26 cellular contexts compared by ENCODE assay signal in genomic region chr4:108152980-108153379, GRCh38. TPM values are rescaled to one million over a fixed set of nuclear protein-coding genes. Genes with fewer than 3 reads are reported as not detected.
DNase-seq lines count a peak whose midpoint lies in the region; ATAC-seq, FAIRE-seq and TF ChIP-seq lines count a peak whose summit lies in the region.
"Had no signal": no experiment of that assay in that cellular context is flagged by ENCODE, and none has a peak within 500 bp of the region (broad histone marks: within the 10 kb centered on the region; RNA-seq: fewer than 3 reads in every experiment).

No MANE protein-coding gene starts in this region.

- no peaks in the 10 kb centered on the region for H3K36me3 ChIP-seq in HepG2 (replicated peaks in 1 of 2; ENCODE audit: control insufficient read depth in 1 of 2, insufficient read depth in 2 of 2, low read length in 2 of 2)
- H3K36me3 ChIP-seq: colonic mucosa, heart right ventricle, Peyer's patch, prostate gland, sigmoid colon, tibial artery had no signal

- H3K4me1 Mint-ChIP-seq in activated naive CD4-positive, alpha-beta T cell treated with anti-CD3 and anti-CD28 coated beads, Interleukin-2, amount 50 U/mL, for 24 hours = peaks cover 79% of the 10 kb centered on the region
- H3K4me1 Mint-ChIP-seq in activated T-helper 2 cell treated with anti-CD3 and anti-CD28 coated beads, Interferon-gamma antibody, Interleukin-2, Interleukin-4, amounts not matched to agents 10 μg/mL and 5 μg/mL and 100 μg/mL, durations not matched to agents 14 hours and 24 hours and 36 hours (ENCODE audit: low read depth) = peaks cover 61% of the 10 kb centered on the region
- H3K4me1 Mint-ChIP-seq: memory B cell had no signal

- no peak overlapping the region for H3K4me2 ChIP-seq in HepG2 (ENCODE audit: low read depth, low read length)

- no peak overlapping the region for H3K9ac ChIP-seq in HepG2 (ENCODE audit: insufficient read depth, low read depth, low read length)

- no peaks in the 10 kb centered on the region for H3K79me2 ChIP-seq in HepG2 (ENCODE audit: insufficient read depth, low read length)

- H3K27ac ChIP-seq in HepG2 (ENCODE audit: extremely low read length, insufficient read depth, low read length) = no peak overlapping the region
- H3K27ac ChIP-seq: colonic mucosa, heart right ventricle, Peyer's patch, prostate gland, sigmoid colon, tibial artery had no signal

- no peak for TF ChIP-seq RAD21 in HepG2 (CRISPR knock-in tag; IDR thresholded peaks at IDR 0.05)

- WGBS in HepG2 (ENCODE audit: low lambda C conversion rate) = 0% methylated on average over 1 of the region's 1 CpG

- peak overlapping the region; percentile 99 for H3K27ac Mint-ChIP-seq in activated naive CD4-positive, alpha-beta T cell treated with anti-CD3 and anti-CD28 coated beads, Interleukin-2, amount 50 U/mL, for 24 hours
- peak overlapping the region; percentile 24 for H3K27ac Mint-ChIP-seq in activated T-helper 2 cell treated with anti-CD3 and anti-CD28 coated beads, Interferon-gamma antibody, Interleukin-2, Interleukin-4, amounts not matched to agents 10 μg/mL and 5 μg/mL and 100 μg/mL, durations not matched to agents 14 hours and 24 hours and 36 hours
- H3K27ac Mint-ChIP-seq: H9, memory B cell had no signal

- no peaks in the 10 kb centered on the region for H4K20me1 ChIP-seq in HepG2 (ENCODE audit: insufficient read depth, low read length)

- H2AFZ ChIP-seq in HepG2 (ENCODE audit: low read length) = no peak overlapping the region

- H3K27me3 Mint-ChIP-seq in activated naive CD4-positive, alpha-beta T cell treated with anti-CD3 and anti-CD28 coated beads, Interleukin-2, amount 50 U/mL, for 24 hours = no peaks in the 10 kb centered on the region
- H3K27me3 Mint-ChIP-seq in activated T-helper 2 cell treated with anti-CD3 and anti-CD28 coated beads, Interferon-gamma antibody, Interleukin-2, Interleukin-4, amounts not matched to agents 10 μg/mL and 5 μg/mL and 100 μg/mL, durations not matched to agents 14 hours and 24 hours and 36 hours (ENCODE audit: low read depth) = no peaks in the 10 kb centered on the region

- CTCF ChIA-PET in HepG2 (lab: Yijun Ruan, JAX; ENCODE audit: low intra/inter-chr PET ratio, low total read pairs) = no interaction called here

- no peaks in the 10 kb centered on the region for H3K4me1 ChIP-seq in HepG2 (ENCODE audit: insufficient read depth, low read length)
- H3K4me1 ChIP-seq: colonic mucosa, Peyer's patch, prostate gland, sigmoid colon, tibial artery had no signal

- no peaks in the 10 kb centered on the region for H3K27me3 ChIP-seq in HepG2 (ENCODE audit: control insufficient read depth in 1 of 2, insufficient read depth in 2 of 2, low read length in 2 of 2)
- H3K27me3 ChIP-seq: colonic mucosa, Peyer's patch had no signal

- ATAC-seq in HepG2 (no peak), HG03460 (IDR thresholded peaks at IDR 0.05; ENCODE audit: unreplicated experiment) (no peak)
- ATAC-seq: heart right ventricle, left cardiac atrium had no signal

- peak overlapping the region; percentile 83 for H3K4me3 Mint-ChIP-seq in activated naive CD4-positive, alpha-beta T cell treated with anti-CD3 and anti-CD28 coated beads, Interleukin-2, amount 50 U/mL, for 24 hours
- H3K4me3 Mint-ChIP-seq in activated T-helper 2 cell treated with anti-CD3 and anti-CD28 coated beads, Interferon-gamma antibody, Interleukin-2, Interleukin-4, amounts not matched to agents 10 μg/mL and 5 μg/mL and 100 μg/mL, durations not matched to agents 14 hours and 24 hours and 36 hours (ENCODE audit: low read depth) = no peak overlapping the region
- H3K4me3 Mint-ChIP-seq: H9, memory B cell had no signal

- no peak for TF ChIP-seq CTCF in HepG2 (CRISPR knock-in tag; IDR thresholded peaks at IDR 0.05)

- no peak for TF ChIP-seq EP300 in HepG2 (IDR thresholded peaks at IDR 0.05; ENCODE audit: low read depth in 2 of 2, low read length in 2 of 2)
- TF ChIP-seq EP300 in HepG2 (CRISPR knock-in tag; IDR thresholded peaks at IDR 0.05; ENCODE audit: borderline replicate concordance) = no peak

- POLR2A ChIA-PET in HepG2 (lab: Yijun Ruan, JAX) = no interaction called here

- H3K9me3 Mint-ChIP-seq in activated naive CD4-positive, alpha-beta T cell treated with anti-CD3 and anti-CD28 coated beads, Interleukin-2, amount 50 U/mL, for 24 hours = peaks cover 4% of the 10 kb centered on the region
- no peaks in the 10 kb centered on the region for H3K9me3 Mint-ChIP-seq in activated T-helper 2 cell treated with anti-CD3 and anti-CD28 coated beads, Interferon-gamma antibody, Interleukin-2, Interleukin-4, amounts not matched to agents 10 μg/mL and 5 μg/mL and 100 μg/mL, durations not matched to agents 14 hours and 24 hours and 36 hours
- H3K9me3 Mint-ChIP-seq: H9, memory B cell had no signal

- TF ChIP-seq POLR2A in HepG2 (IDR thresholded peaks at IDR 0.05; ENCODE audit: insufficient read depth in 1 of 2, low read depth in 2 of 2, low read length in 2 of 2) = no peak

- H3K9me3 ChIP-seq in HepG2 (ENCODE audit: low read length) = no peaks in the 10 kb centered on the region
- H3K9me3 ChIP-seq: colonic mucosa, heart right ventricle, Peyer's patch, prostate gland, sigmoid colon, tibial artery had no signal

- in situ Hi-C loops in HepG2 (cut with HindIII; ENCODE audit: extremely low pct_ligation_motif_present, low pct_unique_long_range_greater_than_20kb) = no loop called here

- intact Hi-C loops in activated T-helper 2 cell treated with anti-CD3 and anti-CD28 coated beads, Interferon-gamma antibody, Interleukin-2, Interleukin-4, amounts not matched to agents 10 μg/mL and 5 μg/mL and 100 μg/mL, durations not matched to agents 14 hours and 24 hours and 36 hours (cut with micrococcal nuclease) = no loop called here
- intact Hi-C loops in HepG2 (cut with micrococcal nuclease; ENCODE audit: unreplicated experiment) = no loop called here

- H3K4me3 ChIP-seq in HepG2 (replicated peaks in 1 of 3; ENCODE audit: insufficient read depth in 1 of 3, low read depth in 2 of 3, low read length in 3 of 3) = no peak overlapping the region
- H3K4me3 ChIP-seq: colonic mucosa, heart right ventricle, Peyer's patch, prostate gland, sigmoid colon, tibial artery had no signal

- H3K36me3 Mint-ChIP-seq in activated naive CD4-positive, alpha-beta T cell treated with anti-CD3 and anti-CD28 coated beads, Interleukin-2, amount 50 U/mL, for 24 hours = peaks cover 23% of the 10 kb centered on the region
- peaks cover 44% of the 10 kb centered on the region for H3K36me3 Mint-ChIP-seq in activated T-helper 2 cell treated with anti-CD3 and anti-CD28 coated beads, Interferon-gamma antibody, Interleukin-2, Interleukin-4, amounts not matched to agents 10 μg/mL and 5 μg/mL and 100 μg/mL, durations not matched to agents 14 hours and 24 hours and 36 hours (ENCODE audit: low read depth)
- H3K36me3 Mint-ChIP-seq: memory B cell had no signal

- no peak for FAIRE-seq in HepG2 (lab: Jason Lieb, UNC)

- no TSS peak for BruUV-seq in HepG2 (replicated peaks; lab: Mats Ljungman, UMichigan)

- no peak for DNase-seq in activated naive CD4-positive, alpha-beta T cell treated with anti-CD3 and anti-CD28 coated beads, Interleukin-2, amount 50 U/mL, for 16 hours
- peak; percentile 62 for DNase-seq in HT1080 (ENCODE audit: low read depth)
- DNase-seq in activated T-helper 2 cell treated with anti-CD3 and anti-CD28 coated beads, Interferon-gamma antibody, Interleukin-2, Interleukin-4, amounts not matched to agents 10 μg/mL and 5 μg/mL and 100 μg/mL, durations not matched to agents 14 hours and 24 hours and 36 hours (ENCODE audit: low spot score) = no peak
- no peak for DNase-seq in HepG2 (ENCODE audit: low spot score)
- no peak for DNase-seq in mesenteric fat pad (ENCODE audit: low spot score)
- DNase-seq: activated CD8-positive, alpha-beta memory T cell treated with anti-CD3 and anti-CD28 coated beads for 24 hours; colonic mucosa; COR-L47; effector memory CD4-positive, alpha-beta T cell; erythroblast; H9; heart right ventricle; left cardiac atrium; NCI-H1694 treated with DMSO at 0.1 percent for 48 hours; NCI-H2171 treated with DMSO at 0.1 percent for 48 hours; NCI-H524; NK-92 treated with Interleukin-12 subunit alpha and Interleukin-12 subunit beta, amount 100 ng/mL, for 24 hours; Peyer's patch; SIG-M5; sigmoid colon; stimulated activated naive CD4-positive, alpha-beta T cell treated with Interleukin-2 at 50 U/mL for 16 hours; tibial artery had no signal

TF ChIP-seq in HepG2, 621 proteins besides CTCF, POLR2A, EP300 and RAD21 (continues in another document):
- TF ChIP-seq ZFP82 (CRISPR knock-in tag; IDR thresholded peaks at IDR 0.05; ENCODE audit: borderline replicate concordance) = no peak

RNA-seq across cellular contexts. Expression of gene LEF1, which starts 15.8 kb away (rescaled TPM):
- 24.9 and 27.7 TPM in 2 replicates for total RNA-seq in HT1080 (2014; rRNA removed; shearing (Covaris generic))
- 18.0 and 25.5 TPM in 2 replicates for polyA plus RNA-seq in HT1080 (2015; cell fraction: cytosol; rRNA removed)
- polyA plus RNA-seq in HT1080 (2015; cell fraction: nucleus; rRNA removed) = 17.5 and 20.1 TPM in 2 replicates
- total RNA-seq in activated T-helper 2 cell treated with anti-CD3 and anti-CD28 coated beads, Interferon-gamma antibody, Interleukin-2, Interleukin-4, amounts not matched to agents 10 μg/mL and 5 μg/mL and 100 μg/mL, durations not matched to agents 14 hours and 24 hours and 36 hours = 74.0 and 77.0 TPM in 2 replicates
- total RNA-seq in HepG2 (2016; rRNA removed; fragmentation: Illumina TruSeq; extraction: Trizol) (0.22 and 0.35 TPM in 2 replicates), mesenteric fat pad (3.1 TPM)
- 0.51 and 0.62 TPM in 2 replicates for total RNA-seq in HepG2 (2016; cell fraction: cytosol; rRNA removed; fragmentation: Illumina TruSeq; extraction: Trizol; ENCODE audit: low read depth)
- total RNA-seq in HepG2 (2016; cell fraction: insoluble cytoplasmic fraction; rRNA removed; fragmentation: Illumina TruSeq; extraction: Trizol) = 0.12 and 0.32 TPM in 2 replicates
- total RNA-seq in HepG2 (2016; cell fraction: membrane; rRNA removed; fragmentation: Illumina TruSeq; extraction: Trizol) = 0.65 TPM in 2 replicates
- 0.50 and 0.63 TPM in 2 replicates for total RNA-seq in HepG2 (2016; cell fraction: nucleus; rRNA removed; fragmentation: Illumina TruSeq; extraction: Trizol)
- polyA plus RNA-seq in HepG2 (2011; rRNA removed) = 0.29 and 0.31 TPM in 2 replicates
- 0.18 and 0.52 TPM in 2 replicates for polyA plus RNA-seq in HepG2 (2011; cell fraction: cytosol; rRNA removed)
- 0.24 and 0.31 TPM in 2 replicates for polyA plus RNA-seq in HepG2 (2011; cell fraction: nucleus; rRNA removed)
- polyA plus RNA-seq in HepG2 (2012) = 0.15 and 0.36 TPM in 2 replicates
- polyA plus RNA-seq in HepG2 (2016; cell fraction: cytosol; fragmentation: Illumina TruSeq; extraction: Trizol; ENCODE audit: low read depth) = 0.42 and 0.57 TPM in 2 replicates
- polyA plus RNA-seq in HepG2 (2016; cell fraction: insoluble cytoplasmic fraction; fragmentation: Illumina TruSeq; extraction: Trizol; ENCODE audit: low read depth) = 0.66 and 0.85 TPM in 2 replicates
- 0.50 and 0.81 TPM in 2 replicates for polyA plus RNA-seq in HepG2 (2016; cell fraction: membrane; fragmentation: Illumina TruSeq; extraction: Trizol; ENCODE audit: low read depth)
- polyA plus RNA-seq in HepG2 (2016; cell fraction: nucleus; fragmentation: Illumina TruSeq; extraction: Trizol; ENCODE audit: insufficient read depth, low read depth) = 0.83 and 1.2 TPM in 2 replicates
- polyA minus RNA-seq in HepG2 (2011; rRNA and poly(A)+ RNA removed; ENCODE audit: low replicate concordance) = 0.33 and 0.78 TPM in 2 replicates
- not detected in 2 replicates for polyA minus RNA-seq in HepG2 (2011; cell fraction: cytosol; rRNA and poly(A)+ RNA removed)
- polyA minus RNA-seq in HepG2 (2011; cell fraction: nucleus; rRNA and poly(A)+ RNA removed) = 0.39 TPM in 1 of 2 replicates, not detected in the other
